In the genomic region with DNA sequence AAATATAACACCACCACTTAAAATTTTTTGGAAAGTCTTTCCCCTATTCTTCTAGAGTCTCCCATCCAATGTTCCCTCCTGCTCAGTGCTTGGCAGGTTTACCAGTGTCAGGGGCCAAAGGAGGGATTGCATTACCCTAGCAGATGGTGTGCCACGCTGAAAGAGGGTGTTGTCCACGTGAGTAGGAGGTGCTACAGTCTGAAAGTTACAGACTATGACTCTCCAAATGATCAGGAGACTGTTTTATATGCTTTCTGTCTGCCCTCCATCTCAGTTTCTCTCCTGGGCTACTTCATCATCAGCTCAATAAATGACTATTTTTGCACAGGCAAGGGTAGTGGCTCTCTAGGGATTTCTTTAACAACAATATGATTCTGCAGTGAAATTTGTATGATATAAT, we compare ENCODE assay signal across 1 cellular context.
TF ChIP-seq lines count a peak whose summit lies in the region.

No MANE protein-coding gene starts in this region.

TF ChIP-seq in GM23338, 12 proteins besides CTCF, POLR2A, EP300 and RAD21:
- TF ChIP-seq NANOG (IDR thresholded peaks at IDR 0.05; ENCODE audit: borderline replicate concordance) (no peak), ZNF331 (CRISPR knock-in tag; IDR thresholded peaks at IDR 0.05; ENCODE audit: low read depth) (no peak)
- TF ChIP-seq, protein P1, sequence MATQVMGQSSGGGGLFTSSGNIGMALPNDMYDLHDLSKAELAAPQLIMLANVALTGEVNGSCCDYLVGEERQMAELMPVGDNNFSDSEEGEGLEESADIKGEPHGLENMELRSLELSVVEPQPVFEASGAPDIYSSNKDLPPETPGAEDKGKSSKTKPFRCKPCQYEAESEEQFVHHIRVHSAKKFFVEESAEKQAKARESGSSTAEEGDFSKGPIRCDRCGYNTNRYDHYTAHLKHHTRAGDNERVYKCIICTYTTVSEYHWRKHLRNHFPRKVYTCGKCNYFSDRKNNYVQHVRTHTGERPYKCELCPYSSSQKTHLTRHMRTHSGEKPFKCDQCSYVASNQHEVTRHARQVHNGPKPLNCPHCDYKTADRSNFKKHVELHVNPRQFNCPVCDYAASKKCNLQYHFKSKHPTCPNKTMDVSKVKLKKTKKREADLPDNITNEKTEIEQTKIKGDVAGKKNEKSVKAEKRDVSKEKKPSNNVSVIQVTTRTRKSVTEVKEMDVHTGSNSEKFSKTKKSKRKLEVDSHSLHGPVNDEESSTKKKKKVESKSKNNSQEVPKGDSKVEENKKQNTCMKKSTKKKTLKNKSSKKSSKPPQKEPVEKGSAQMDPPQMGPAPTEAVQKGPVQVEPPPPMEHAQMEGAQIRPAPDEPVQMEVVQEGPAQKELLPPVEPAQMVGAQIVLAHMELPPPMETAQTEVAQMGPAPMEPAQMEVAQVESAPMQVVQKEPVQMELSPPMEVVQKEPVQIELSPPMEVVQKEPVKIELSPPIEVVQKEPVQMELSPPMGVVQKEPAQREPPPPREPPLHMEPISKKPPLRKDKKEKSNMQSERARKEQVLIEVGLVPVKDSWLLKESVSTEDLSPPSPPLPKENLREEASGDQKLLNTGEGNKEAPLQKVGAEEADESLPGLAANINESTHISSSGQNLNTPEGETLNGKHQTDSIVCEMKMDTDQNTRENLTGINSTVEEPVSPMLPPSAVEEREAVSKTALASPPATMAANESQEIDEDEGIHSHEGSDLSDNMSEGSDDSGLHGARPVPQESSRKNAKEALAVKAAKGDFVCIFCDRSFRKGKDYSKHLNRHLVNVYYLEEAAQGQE (IDR thresholded peaks at IDR 0.05; ENCODE audit: unreplicated experiment): no peak
